ENCODE assay signal across 20 cellular contexts in genomic region chr6:19035454-19035853, GRCh38.
DNase-seq lines count a peak whose midpoint lies in the region; ATAC-seq and TF ChIP-seq lines count a peak whose summit lies in the region.
"Had no signal": no experiment of that assay in that cellular context is flagged by ENCODE, and none has a peak within 500 bp of the region (broad histone marks: within the 10 kb centered on the region; RNA-seq: fewer than 3 reads in every experiment).

No MANE protein-coding gene starts in this region.

- H3K4me2 ChIP-seq in GM23338: no peak overlapping the region
- H3K4me2 ChIP-seq: KMS-11 had no signal

- H3K27ac ChIP-seq in GM23338 (ENCODE audit: low read depth): no peak overlapping the region
- peak overlapping the region; percentile 51 to 71 for H3K27ac ChIP-seq in coronary artery
- peak overlapping the region in 1 of 2 donors; percentile 45 for H3K27ac ChIP-seq in left lung
- H3K27ac ChIP-seq: KMS-11 had no signal

- H3K27me3 Mint-ChIP-seq in GM23338 (ENCODE audit: insufficient read depth, low read depth, poor library complexity) (no peaks in the 10 kb centered on the region), glutamatergic neuron (ENCODE audit: unreplicated experiment) (no peaks in the 10 kb centered on the region), progenitor cell of endocrine pancreas (no peaks in the 10 kb centered on the region)
- H3K27me3 Mint-ChIP-seq in activated T-cell treated with anti-CD3 and anti-CD28 coated beads, Interleukin-2, amount 50 U/mL, for 4 hours (ENCODE audit: low read depth): no peaks in the 10 kb centered on the region
- H3K27me3 Mint-ChIP-seq: activated B cell treated with CpG ODN at 0.5 μM for 24 hours; dendritic cell treated with granulocyte-macrophage colony-stimulating factor and Interleukin-4, amounts not matched to agents 40 ng/mL and 50 ng/mL, for 4 days had no signal

- H3K27ac Mint-ChIP-seq in GM23338 (no peak overlapping the region), glutamatergic neuron (ENCODE audit: unreplicated experiment) (no peak overlapping the region), progenitor cell of endocrine pancreas (no peak overlapping the region)
- H3K27ac Mint-ChIP-seq: activated B cell treated with CpG ODN at 0.5 μM for 24 hours; dendritic cell treated with granulocyte-macrophage colony-stimulating factor and Interleukin-4, amounts not matched to agents 40 ng/mL and 50 ng/mL, for 4 days had no signal

- H3K4me1 ChIP-seq in GM23338 (ENCODE audit: insufficient read depth): no peaks in the 10 kb centered on the region
- H3K4me1 ChIP-seq in left lung: peaks cover 0 to 4% of the 10 kb centered on the region in 2 donors

- H2AFZ ChIP-seq in GM23338: peak overlapping the region; percentile 87; the same call in 1 of the 2 replicates

- H3K36me3 ChIP-seq in GM23338 (ENCODE audit: insufficient read depth) (no peaks in the 10 kb centered on the region), left lung (no peaks in the 10 kb centered on the region)
- H3K36me3 ChIP-seq: heart left ventricle had no signal

- H3K9me2 ChIP-seq in GM23338 (ENCODE audit: insufficient read depth): peaks cover 7% of the 10 kb centered on the region; the same call in 1 of the 2 replicates

- no peaks in the 10 kb centered on the region for H3F3A ChIP-seq in GM23338 (replicated peaks; ENCODE audit: low read depth)

- H3K27me3 ChIP-seq in GM23338 (ENCODE audit: insufficient read depth): no peaks in the 10 kb centered on the region
- H3K27me3 ChIP-seq in left lung: no peaks in the 10 kb centered on the region
- H3K27me3 ChIP-seq: heart left ventricle had no signal

- H3K4me3 Mint-ChIP-seq in GM23338 (no peak overlapping the region), glutamatergic neuron (ENCODE audit: unreplicated experiment) (no peak overlapping the region), progenitor cell of endocrine pancreas (ENCODE audit: low read depth) (no peak overlapping the region)
- H3K4me3 Mint-ChIP-seq in activated T-cell treated with anti-CD3 and anti-CD28 coated beads, Interleukin-2, amount 50 U/mL, for 4 hours: no peak overlapping the region
- H3K4me3 Mint-ChIP-seq: activated B cell treated with CpG ODN at 0.5 μM for 24 hours; dendritic cell treated with granulocyte-macrophage colony-stimulating factor and Interleukin-4, amounts not matched to agents 40 ng/mL and 50 ng/mL, for 4 days had no signal

- peaks cover 5% of the 10 kb centered on the region; the same call in 1 of the 3 replicates for H3K4me1 Mint-ChIP-seq in GM23338
- H3K4me1 Mint-ChIP-seq in glutamatergic neuron (ENCODE audit: low read depth, unreplicated experiment): peaks cover 7% of the 10 kb centered on the region
- H3K4me1 Mint-ChIP-seq in activated T-cell treated with anti-CD3 and anti-CD28 coated beads, Interleukin-2, amount 50 U/mL, for 4 hours (ENCODE audit: low read depth): no peaks in the 10 kb centered on the region
- peaks cover 10% of the 10 kb centered on the region for H3K4me1 Mint-ChIP-seq in progenitor cell of endocrine pancreas (ENCODE audit: low read depth)
- H3K4me1 Mint-ChIP-seq: activated B cell treated with CpG ODN at 0.5 μM for 24 hours had no signal

- ATAC-seq in GM23338 (no peak), left lung (peak; percentile 30)
- no peak for ATAC-seq in activated T-cell treated with anti-CD3 and anti-CD28 coated beads, Interleukin-2, amount 50 U/mL, for 4 hours
- ATAC-seq: GM12878, mucosa of descending colon had no signal

- H3K4me3 ChIP-seq in GM23338 (no peak overlapping the region), coronary artery (peak overlapping the region; percentile 18), left lung (no peak overlapping the region)
- H3K4me3 ChIP-seq: GM12878, heart left ventricle, mucosa of descending colon had no signal

- H3K36me3 Mint-ChIP-seq in GM23338 (ENCODE audit: low read depth) (no peaks in the 10 kb centered on the region), glutamatergic neuron (ENCODE audit: unreplicated experiment) (no peaks in the 10 kb centered on the region), progenitor cell of endocrine pancreas (ENCODE audit: insufficient read depth) (no peaks in the 10 kb centered on the region)
- no peaks in the 10 kb centered on the region for H3K36me3 Mint-ChIP-seq in activated T-cell treated with anti-CD3 and anti-CD28 coated beads, Interleukin-2, amount 50 U/mL, for 4 hours (ENCODE audit: insufficient read depth)

- H3K79me2 ChIP-seq in GM23338 (replicated peaks; ENCODE audit: insufficient read depth): no peaks in the 10 kb centered on the region

- TF ChIP-seq CTCF in GM23338 (conservative IDR thresholded peaks at IDR 0.05; ENCODE audit: low read depth in 2 of 2) (no peak), coronary artery (IDR thresholded peaks at IDR 0.05) (no peak), left lung (IDR thresholded peaks at IDR 0.05) (no peak), glutamatergic neuron (IDR thresholded peaks at IDR 0.05; ENCODE audit: partially characterized antibody, unreplicated experiment) (no peak), progenitor cell of endocrine pancreas (IDR thresholded peaks at IDR 0.05; ENCODE audit: unreplicated experiment) (no peak)

- no peaks in the 10 kb centered on the region for H3K9me3 ChIP-seq in left lung
- H3K9me3 ChIP-seq: heart left ventricle, mucosa of descending colon had no signal

- no peaks in the 10 kb centered on the region for H3K9me3 Mint-ChIP-seq in GM23338
- H3K9me3 Mint-ChIP-seq in glutamatergic neuron (ENCODE audit: unreplicated experiment): peaks cover 2% of the 10 kb centered on the region
- H3K9me3 Mint-ChIP-seq in activated T-cell treated with anti-CD3 and anti-CD28 coated beads, Interleukin-2, amount 50 U/mL, for 4 hours: peaks cover 10% of the 10 kb centered on the region
- H3K9me3 Mint-ChIP-seq in progenitor cell of endocrine pancreas (ENCODE audit: low read depth): peaks cover 3% of the 10 kb centered on the region
- H3K9me3 Mint-ChIP-seq: dendritic cell treated with granulocyte-macrophage colony-stimulating factor and Interleukin-4, amounts not matched to agents 40 ng/mL and 50 ng/mL, for 4 days had no signal

- DNase-seq in GM23338 (ENCODE audit: low spot score) (no peak), coronary artery (ENCODE audit: low spot score) (no peak), left lung (no peak), stromal cell of bone marrow (ENCODE audit: low read depth) (peak; percentile 4), GDM1 (lab: John Stamatoyannopoulos, UW) (no peak), glutamatergic neuron (no peak), progenitor cell of endocrine pancreas (ENCODE audit: low spot score, unreplicated experiment) (no peak)
- no peak for DNase-seq in activated T-cell treated with anti-CD3 and anti-CD28 coated beads, Interleukin-2, amount 50 U/mL, for 4 hours
- DNase-seq: activated B cell treated with CpG ODN at 0.5 μM for 24 hours, activated gamma-delta T cell, GOT3, heart left ventricle, mucosa of descending colon, NCI-H1436 treated with DMSO at 0.1 percent for 48 hours, NCI-H510A, SIG-M5, small intestine had no signal

- no peaks in the 10 kb centered on the region for H4K20me1 ChIP-seq in GM23338 (replicated peaks; ENCODE audit: insufficient read depth)

- intact Hi-C loops in left lung (cut with DNase I): no loop called here

TF ChIP-seq in GM23338, 12 proteins besides CTCF, POLR2A, EP300 and RAD21:
- TF ChIP-seq JUNB (IDR thresholded peaks at IDR 0.05; ENCODE audit: unreplicated experiment) (no peak), EZH2 (IDR thresholded peaks at IDR 0.05; ENCODE audit: low read depth, unreplicated experiment) (no peak), POLR2AphosphoS5 (IDR thresholded peaks at IDR 0.05; ENCODE audit: low read depth) (no peak)
